In genomic region chr14:49999826-50000214, GRCh38 we compare ENCODE assay signal across 8 cellular contexts.
DNase-seq lines count a peak whose midpoint lies in the region; TF ChIP-seq lines count a peak whose summit lies in the region.

No MANE protein-coding gene starts in this region.

- H3K27ac Mint-ChIP-seq in chondrocyte (ENCODE audit: unreplicated experiment) (peak overlapping the region; percentile 98), neural crest cell (ENCODE audit: unreplicated experiment) (peak overlapping the region; percentile 94)

- H3K4me3 Mint-ChIP-seq in chondrocyte (ENCODE audit: unreplicated experiment) (peak overlapping the region; percentile 47), neural crest cell (peak overlapping the region; percentile 64)

- DNase-seq in AG09309 (ENCODE audit: low read depth) (no peak), chondrocyte (ENCODE audit: low spot score) (no peak), neural crest cell (ENCODE audit: low read depth, low spot score) (no peak), COR-L47 (lab: John Stamatoyannopoulos, UW) (no peak), NCI-H2196 (lab: John Stamatoyannopoulos, UW; ENCODE audit: unreplicated experiment) (no peak), NCI-H82 treated with DMSO at 0.1 percent for 48 hours (lab: John Stamatoyannopoulos, UW; ENCODE audit: unreplicated experiment) (no peak), NCI-H1092 treated with DMSO at 0.1 percent for 48 hours (lab: John Stamatoyannopoulos, UW) (no peak)

- peak overlapping the region; percentile 12; the same call in 1 of the 2 replicates for H2AFZ ChIP-seq in KMS-11 (ENCODE audit: low read depth)

- H3K27me3 Mint-ChIP-seq in chondrocyte (ENCODE audit: low read depth) (no peaks in the 10 kb centered on the region), neural crest cell (ENCODE audit: low read depth) (peaks cover 52% of the 10 kb centered on the region)

- H4K20me1 ChIP-seq in KMS-11 (ENCODE audit: insufficient read depth), result no peaks in the 10 kb centered on the region

- H3K4me3 ChIP-seq in AG09309 (ENCODE audit: control insufficient read depth, low read depth, low read length) (peak overlapping the region; percentile 22), KMS-11 (IDR thresholded peaks at IDR 0.05; ENCODE audit: insufficient read depth, low read depth, low read length) (no peak overlapping the region)

- no peaks in the 10 kb centered on the region for H3K79me2 ChIP-seq in KMS-11 (ENCODE audit: insufficient read depth, low read depth)

- no peaks in the 10 kb centered on the region for H3K27me3 ChIP-seq in KMS-11 (ENCODE audit: insufficient read depth, low read depth)

- H3K36me3 Mint-ChIP-seq in chondrocyte (ENCODE audit: low read depth), result no peaks in the 10 kb centered on the region
- no peaks in the 10 kb centered on the region for H3K36me3 Mint-ChIP-seq in neural crest cell (ENCODE audit: low read depth)

- peak overlapping the region; percentile 99 for H3K27ac ChIP-seq in KMS-11

- H3K9ac ChIP-seq in KMS-11, result peak overlapping the region; percentile 91

- no peaks in the 10 kb centered on the region for H3K9me3 Mint-ChIP-seq in chondrocyte (ENCODE audit: low read depth)
- no peaks in the 10 kb centered on the region for H3K9me3 Mint-ChIP-seq in neural crest cell

- peaks cover 72% of the 10 kb centered on the region for H3K4me1 Mint-ChIP-seq in chondrocyte (ENCODE audit: low read depth)
- peaks cover 41% of the 10 kb centered on the region for H3K4me1 Mint-ChIP-seq in neural crest cell

- TF ChIP-seq CTCF in AG09309 (IDR thresholded peaks at IDR 0.05; ENCODE audit: control insufficient read depth, insufficient read depth, low read depth, low read length, missing control alignments) (no peak), KMS-11 (conservative IDR thresholded peaks at IDR 0.05; ENCODE audit: low read depth, low read length) (no peak), chondrocyte (IDR thresholded peaks at IDR 0.05) (no peak), neural crest cell (conservative IDR thresholded peaks at IDR 0.05) (no peak)

- peaks cover 60% of the 10 kb centered on the region for H3K4me1 ChIP-seq in KMS-11 (ENCODE audit: low read depth, poor library complexity, severe bottlenecking)

- H3K36me3 ChIP-seq in KMS-11 (ENCODE audit: insufficient read depth), result no peaks in the 10 kb centered on the region

- peak overlapping the region; percentile 78 for H3K4me2 ChIP-seq in KMS-11
